In the genomic region with DNA sequence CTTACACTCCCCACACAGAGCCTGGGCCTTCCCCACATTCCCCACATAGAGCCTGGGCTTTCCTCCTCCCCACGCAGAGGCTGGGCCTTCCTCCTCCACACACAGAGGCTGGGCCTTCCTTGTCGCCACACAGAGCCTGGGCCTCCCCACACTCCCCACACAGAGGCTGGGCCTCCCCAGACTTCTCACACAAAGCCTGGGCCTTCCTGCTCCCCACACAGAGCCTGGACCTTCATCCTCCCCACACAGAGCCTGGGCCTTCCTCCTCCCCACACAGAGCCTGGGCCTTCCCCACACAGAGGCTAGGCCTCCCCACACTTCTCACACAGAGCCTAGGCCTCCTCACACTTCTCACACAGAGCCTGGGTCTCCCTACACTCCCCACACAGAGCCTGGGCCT, we compare ENCODE assay signal across 1 cellular context.
TF ChIP-seq lines count a peak whose summit lies in the region.

No MANE protein-coding gene starts in this region.

TF ChIP-seq in HEK293, 187 proteins besides CTCF, POLR2A, EP300 and RAD21:
- TF ChIP-seq GLIS1 (tag by site-specific recombination; IDR thresholded peaks at IDR 0.05), result 0 out of 2 replicates have a peak, but pooled peaks have one; percentile 35
